ENCODE assay signal across 17 cellular contexts in the genomic region with DNA sequence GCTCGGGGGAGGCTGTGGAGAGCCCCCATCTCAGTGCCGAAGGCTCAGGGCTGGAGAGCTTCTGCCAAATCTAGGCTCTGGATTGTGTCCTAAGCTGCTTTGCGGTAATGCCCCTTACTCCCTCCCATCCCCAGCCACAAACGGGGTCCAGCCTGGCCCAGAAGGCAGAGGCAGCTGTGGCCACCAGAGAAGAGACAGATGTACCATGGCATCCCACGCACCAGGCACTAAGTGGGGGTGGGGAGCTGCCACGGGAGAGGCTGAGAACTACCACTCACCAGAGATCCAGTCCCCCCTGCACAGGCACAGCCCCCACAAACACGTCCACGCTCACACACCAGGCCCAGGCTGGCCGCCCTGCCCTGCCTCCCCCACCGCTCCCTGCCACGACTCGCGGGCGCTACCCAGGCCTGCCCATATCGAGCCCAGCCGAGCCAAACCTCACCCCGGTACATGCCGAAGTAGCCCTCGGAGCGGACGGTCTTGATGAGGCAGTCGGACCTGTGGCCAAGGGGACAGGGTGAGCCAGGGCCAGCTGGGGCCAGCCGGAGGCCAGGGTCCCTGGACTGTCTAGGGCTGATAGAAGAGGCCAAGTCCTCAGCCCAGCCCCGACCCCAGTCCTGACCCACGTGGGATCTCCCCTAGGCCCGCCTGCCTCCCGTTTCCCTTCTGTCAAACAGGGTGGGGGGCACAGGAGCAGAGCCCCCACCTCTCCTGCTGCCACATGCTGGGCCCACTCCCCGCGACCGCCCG.
DNase-seq lines count a peak whose midpoint lies in the region; FAIRE-seq and TF ChIP-seq lines count a peak whose summit lies in the region.
"Had no signal": no experiment of that assay in that cellular context is flagged by ENCODE, and none has a peak within 500 bp of the region (broad histone marks: within the 10 kb centered on the region; RNA-seq: fewer than 3 reads in every experiment).

No MANE protein-coding gene starts in this region.

- H3K4me3 ChIP-seq in LNCaP clone FGC (ENCODE audit: low read depth, low read length) (peak overlapping the region; percentile 45), adipocyte (ENCODE audit: low read length) (peak overlapping the region; percentile 91)
- H3K4me3 ChIP-seq: neural progenitor cell had no signal

- H3K27me3 Mint-ChIP-seq in nephron (ENCODE audit: low read depth) = no peaks in the 10 kb centered on the region
- H3K27me3 Mint-ChIP-seq: CD4-positive, alpha-beta memory T cell had no signal

- H3K4me3 Mint-ChIP-seq in nephron = peak overlapping the region; percentile 25 to 46 (median 40)
- H3K4me3 Mint-ChIP-seq: neural progenitor cell had no signal

- H3K9ac ChIP-seq in adipocyte (ENCODE audit: low read length) = no peak overlapping the region
- H3K9ac ChIP-seq: neural progenitor cell had no signal

- H3K36me3 Mint-ChIP-seq in nephron (ENCODE audit: low read depth) = peaks cover 3% of the 10 kb centered on the region

- H3K9me3 Mint-ChIP-seq in nephron = no peaks in the 10 kb centered on the region
- H3K9me3 Mint-ChIP-seq: neural progenitor cell had no signal

- intact Hi-C loops in head of caudate nucleus (cut with DNase I) = no loop called here

- no peaks in the 10 kb centered on the region for H3K27me3 ChIP-seq in adipocyte (replicated peaks; ENCODE audit: control insufficient read depth, insufficient read depth, low read length)
- H3K27me3 ChIP-seq: neural progenitor cell had no signal

- no peak for TF ChIP-seq CTCF in D721Med (IDR thresholded peaks at IDR 0.05; ENCODE audit: insufficient read depth, missing control alignments)
- TF ChIP-seq CTCF in LNCaP clone FGC (IDR thresholded peaks at IDR 0.05; ENCODE audit: control insufficient read depth, extremely low read depth, insufficient read depth) = no peak
- TF ChIP-seq CTCF in nephron (IDR thresholded peaks at IDR 0.05; ENCODE audit: unreplicated experiment in 3 of 3) = no peak
- TF ChIP-seq CTCF in GM20000 (IDR thresholded peaks at IDR 0.05; ENCODE audit: extremely low read depth, missing control alignments) = no peak

- no peaks in the 10 kb centered on the region for H3K9me3 ChIP-seq in adipocyte (ENCODE audit: control insufficient read depth, low read length)

- H3K4me1 ChIP-seq in adipocyte (ENCODE audit: control insufficient read depth, insufficient read depth, low read length) = peaks cover 18% of the 10 kb centered on the region

- no peak for FAIRE-seq in D721Med (lab: Jason Lieb, UNC)
- FAIRE-seq: colon, GM18507 had no signal

- H3K36me3 ChIP-seq in adipocyte (ENCODE audit: control insufficient read depth, insufficient read depth, low read length, severe bottlenecking) = peaks cover 7% of the 10 kb centered on the region
- H3K36me3 ChIP-seq: neural progenitor cell had no signal

- DNase-seq in D721Med (ENCODE audit: insufficient read length, low spot score) (peak; percentile 49), LNCaP clone FGC (ENCODE audit: low read depth) (no peak), adipocyte (ENCODE audit: low read depth) (no peak), GM20000 (ENCODE audit: low spot score) (no peak), GM19240 (ENCODE audit: insufficient read length, low spot score) (no peak), head of caudate nucleus (no peak), NCI-H1694 (lab: John Stamatoyannopoulos, UW) (no peak)
- DNase-seq: activated CD4-positive, alpha-beta T cell treated with anti-CD3 and anti-CD28 coated beads, Interleukin-2, amount 50 U/mL, for 4 hours; CD4-positive, alpha-beta memory T cell; GF-D8; stimulated activated CD4-positive, alpha-beta T cell treated with anti-CD3 and anti-CD28 coated beads, Interleukin-4, amount 100 ng/mL, for 4 hours; stimulated activated naive CD8-positive, alpha-beta T cell treated with anti-CD3 and anti-CD28 coated beads, Interleukin-15, Interleukin-2, amounts not matched to agents 100 U/mL and 50 U/mL, for 24 hours; T-helper 9 cell had no signal

- H3K27ac Mint-ChIP-seq in nephron = peak overlapping the region in 1 of 3 experiments; percentile 31
- H3K27ac Mint-ChIP-seq: neural progenitor cell had no signal

- H3K4me1 Mint-ChIP-seq in nephron = peaks cover 14% of the 10 kb centered on the region
